1 cellular context compared by ENCODE assay signal in genomic region chr11:65417702-65418430, GRCh38.
TF ChIP-seq lines count a peak whose summit lies in the region.

No MANE protein-coding gene starts in this region.

TF ChIP-seq in GM12878, 131 proteins besides CTCF, POLR2A, EP300 and RAD21 (continued from another document):
- TF ChIP-seq HSF1 (IDR thresholded peaks at IDR 0.05; ENCODE audit: low read depth, low read length) (no peak), YY1 (IDR thresholded peaks at IDR 0.05; ENCODE audit: low read depth, low read length) (no peak), E4F1 (IDR thresholded peaks at IDR 0.05; ENCODE audit: borderline replicate concordance, partially characterized antibody) (no peak), CBX3 (IDR thresholded peaks at IDR 0.05; ENCODE audit: borderline replicate concordance, low read depth) (no peak), TBL1XR1 (IDR thresholded peaks at IDR 0.05; ENCODE audit: low read depth, low read length) (no peak), REST (IDR thresholded peaks at IDR 0.05; ENCODE audit: low read depth, low read length) (no peak), ZSCAN29 (IDR thresholded peaks at IDR 0.05) (no peak), CHD2 (IDR thresholded peaks at IDR 0.05; ENCODE audit: borderline replicate concordance, low read depth, low read length) (no peak), MLLT1 (IDR thresholded peaks at IDR 0.05) (peak; percentile 57), CBFB (IDR thresholded peaks at IDR 0.05; ENCODE audit: low read depth) (peak; percentile 21; the same call in 1 of the 2 replicates), MEF2A (IDR thresholded peaks at IDR 0.05; ENCODE audit: insufficient read depth, low read depth, low read length) (no peak), ZNF384 (IDR thresholded peaks at IDR 0.05; ENCODE audit: borderline replicate concordance, low read depth, low read length) (no peak), TCF7 (IDR thresholded peaks at IDR 0.05; ENCODE audit: borderline replicate concordance) (no peak)
